ENCODE assay signal across 21 cellular contexts in genomic region chr19:15445807-15446376, GRCh38. TPM values are rescaled to one million over a fixed set of nuclear protein-coding genes. Genes with fewer than 3 reads are reported as not detected.
"Had no signal": no experiment of that assay in that cellular context is flagged by ENCODE, and none has a peak within 500 bp of the region (broad histone marks: within the 10 kb centered on the region; RNA-seq: fewer than 3 reads in every experiment).

No MANE protein-coding gene starts in this region.

- ATAC-seq: activated CD8-positive, alpha-beta T cell treated with anti-CD3 and anti-CD28 coated beads for 36 hours; activated naive CD8-positive, alpha-beta T cell treated with anti-CD3 and anti-CD28 coated beads, Interleukin-2, amount 50 U/mL, for 24 hours; activated T-cell treated with anti-CD3 and anti-CD28 coated beads, Interleukin-2, amount 50 U/mL, for 72 hours; natural killer cell had no signal

- H3K36me3 Mint-ChIP-seq: natural killer cell had no signal

- H3K4me2 ChIP-seq: hepatocyte, smooth muscle cell had no signal

- H3K27me3 ChIP-seq: cardiac muscle cell, hepatocyte had no signal

- H3K9me3 Mint-ChIP-seq: activated CD8-positive, alpha-beta T cell treated with anti-CD3 and anti-CD28 coated beads for 36 hours; natural killer cell had no signal

- FAIRE-seq: colon, frontal cortex had no signal

- H3K27ac Mint-ChIP-seq: activated CD8-positive, alpha-beta T cell treated with anti-CD3 and anti-CD28 coated beads for 36 hours; activated naive CD8-positive, alpha-beta T cell treated with anti-CD3 and anti-CD28 coated beads, Interleukin-2, amount 50 U/mL, for 24 hours; activated T-cell treated with anti-CD3 and anti-CD28 coated beads, Interleukin-2, amount 50 U/mL, for 72 hours had no signal

- H3K36me3 ChIP-seq: cardiac muscle cell had no signal

- DNase-seq: activated CD8-positive, alpha-beta memory T cell treated with anti-CD3 and anti-CD28 coated beads, Interleukin-2, amount 50 U/mL, for 4 hours; activated CD8-positive, alpha-beta T cell treated with anti-CD3 and anti-CD28 coated beads for 36 hours; activated naive CD8-positive, alpha-beta T cell treated with anti-CD3 and anti-CD28 coated beads, Interleukin-2, amount 50 U/mL, for 24 hours; activated T-cell treated with anti-CD3 and anti-CD28 coated beads, Interleukin-2, amount 50 U/mL, for 72 hours; effector CD4-positive, alpha-beta T cell; natural killer cell; stimulated activated naive CD4-positive, alpha-beta T cell; substantia nigra; T-helper 9 cell had no signal

- H3K4me3 ChIP-seq: cardiac muscle cell, hepatocyte, smooth muscle cell had no signal

- H3K27me3 Mint-ChIP-seq: activated CD8-positive, alpha-beta T cell treated with anti-CD3 and anti-CD28 coated beads for 36 hours; activated naive CD8-positive, alpha-beta T cell treated with anti-CD3 and anti-CD28 coated beads, Interleukin-2, amount 50 U/mL, for 24 hours had no signal

- H3K27ac ChIP-seq: cardiac muscle cell, hepatocyte had no signal

- H3K4me3 Mint-ChIP-seq: activated CD8-positive, alpha-beta T cell treated with anti-CD3 and anti-CD28 coated beads for 36 hours; activated naive CD8-positive, alpha-beta T cell treated with anti-CD3 and anti-CD28 coated beads, Interleukin-2, amount 50 U/mL, for 24 hours; activated T-cell treated with anti-CD3 and anti-CD28 coated beads, Interleukin-2, amount 50 U/mL, for 72 hours had no signal

RNA-seq across cellular contexts. Expression of gene RASAL3, which starts 18.5 kb away (rescaled TPM):
- total RNA-seq: cardiac muscle cell, fibroblast of lung, kidney epithelial cell, osteocyte, smooth muscle cell had no signal
- polyA plus RNA-seq: cardiac muscle cell, fibroblast of lung had no signal

RNA-seq across cellular contexts. Expression of gene PGLYRP2, which starts 33.4 kb away (rescaled TPM):
- total RNA-seq: cardiac muscle cell, fibroblast of lung, frontal cortex, hepatocyte, kidney epithelial cell, lung microvascular endothelial cell, mononuclear cell, osteocyte, renal cortical epithelial cell, smooth muscle cell, urinary bladder had no signal
- polyA plus RNA-seq: cardiac muscle cell, fibroblast of lung, hepatocyte, smooth muscle cell had no signal
